1 cellular context compared by ENCODE assay signal in genomic region chr7:34939175-34939574, GRCh38.
A peak's percentile ranks its signal among the peaks of the same experiment; 100 is the strongest.
TF ChIP-seq lines count a peak whose summit lies in the region.

No MANE protein-coding gene starts in this region.

TF ChIP-seq in HepG2, 621 proteins besides CTCF, POLR2A, EP300 and RAD21 (continued from another document and continues in another):
- TF ChIP-seq ONECUT2 (CRISPR knock-in tag; IDR thresholded peaks at IDR 0.05), result no peak
- peak; percentile 88; the same call in 1 of the 2 replicates for TF ChIP-seq AHDC1 (CRISPR knock-in tag; IDR thresholded peaks at IDR 0.05; ENCODE audit: borderline replicate concordance)
- TF ChIP-seq CEBPG (CRISPR knock-in tag; IDR thresholded peaks at IDR 0.05), result peak; percentile 97
- TF ChIP-seq ZMYM4 (CRISPR knock-in tag; IDR thresholded peaks at IDR 0.05), result peak; percentile 81
- TF ChIP-seq ZNF7 (CRISPR knock-in tag; IDR thresholded peaks at IDR 0.05), result no peak
- no peak for TF ChIP-seq SNAI1 (CRISPR knock-in tag; IDR thresholded peaks at IDR 0.05; ENCODE audit: borderline replicate concordance)
- TF ChIP-seq HMG20A (CRISPR knock-in tag; IDR thresholded peaks at IDR 0.05; ENCODE audit: borderline replicate concordance), result peak; percentile 73; the same call in 1 of the 2 replicates
- TF ChIP-seq ZNF580 (CRISPR knock-in tag; IDR thresholded peaks at IDR 0.05; ENCODE audit: borderline replicate concordance, low read depth), result peak; percentile 72
- TF ChIP-seq SOX6 (IDR thresholded peaks at IDR 0.05), result no peak
- peak; percentile 85 for TF ChIP-seq SOX6 (CRISPR knock-in tag; IDR thresholded peaks at IDR 0.05)
- peak; percentile 95 for TF ChIP-seq ARID5B (CRISPR knock-in tag; IDR thresholded peaks at IDR 0.05)
- no peak for TF ChIP-seq TCF7L2 (IDR thresholded peaks at IDR 0.05; ENCODE audit: low read depth, low read length)
- TF ChIP-seq ZNF510 (CRISPR knock-in tag; IDR thresholded peaks at IDR 0.05; ENCODE audit: low read depth), result no peak
- TF ChIP-seq ZGPAT (CRISPR knock-in tag; IDR thresholded peaks at IDR 0.05), result peak; percentile 71; the same call in 1 of the 2 replicates
- TF ChIP-seq PPARG (CRISPR knock-in tag; conservative IDR thresholded peaks at IDR 0.05), result 0 out of 2 replicates have a peak, but pooled peaks have one; percentile 20
- no peak for TF ChIP-seq SRY (CRISPR knock-in tag; IDR thresholded peaks at IDR 0.05)
- TF ChIP-seq NFE2L2 (IDR thresholded peaks at IDR 0.05; ENCODE audit: low read length), result no peak
- TF ChIP-seq ATF7 (IDR thresholded peaks at IDR 0.05), result peak; percentile 63
- no peak for TF ChIP-seq ATF7 (CRISPR knock-in tag; IDR thresholded peaks at IDR 0.05)
- peak; percentile 70 for TF ChIP-seq RARA (CRISPR knock-in tag; IDR thresholded peaks at IDR 0.05)
- peak; percentile 38; the same call in 1 of the 2 replicates for TF ChIP-seq IKZF5 (CRISPR knock-in tag; IDR thresholded peaks at IDR 0.05)
- TF ChIP-seq ZNF883 (CRISPR knock-in tag; IDR thresholded peaks at IDR 0.05; ENCODE audit: not compliant biosample characterization), result no peak
- TF ChIP-seq KLF16 (CRISPR knock-in tag; IDR thresholded peaks at IDR 0.05), result peak in 1 of 2 experiments; percentile 68; a peak in 1 of 4 replicates
- TF ChIP-seq ELF3 (CRISPR knock-in tag; IDR thresholded peaks at IDR 0.05), result peak; percentile 78
- TF ChIP-seq HDAC2 (CRISPR knock-in tag; IDR thresholded peaks at IDR 0.05), result peak; percentile 80
- TF ChIP-seq RCOR2 (CRISPR knock-in tag; IDR thresholded peaks at IDR 0.05), result peak; percentile 57; the same call in 1 of the 2 replicates
- no peak for TF ChIP-seq ZNF224 (CRISPR knock-in tag; IDR thresholded peaks at IDR 0.05)
- TF ChIP-seq KMT2A (CRISPR knock-in tag; IDR thresholded peaks at IDR 0.05), result 0 out of 2 replicates have a peak, but pooled peaks have one; percentile 40
- peak; percentile 47; the same call in 1 of the 2 replicates for TF ChIP-seq KDM6A (CRISPR knock-in tag; IDR thresholded peaks at IDR 0.05; ENCODE audit: low read depth)
- TF ChIP-seq POGZ (CRISPR knock-in tag; IDR thresholded peaks at IDR 0.05), result peak; percentile 81
- peak; percentile 44; the same call in 1 of the 2 replicates for TF ChIP-seq KDM3A (CRISPR knock-in tag; IDR thresholded peaks at IDR 0.05; ENCODE audit: low read depth)
- no peak for TF ChIP-seq SOX13 (IDR thresholded peaks at IDR 0.05)
- TF ChIP-seq SOX13 (CRISPR knock-in tag; conservative IDR thresholded peaks at IDR 0.05 in 1 of 2, IDR thresholded peaks at IDR 0.05 in 1 of 2), result peak in 1 of 2 experiments; percentile 83; a peak in 2 of 4 replicates
- peak; percentile 36 for TF ChIP-seq XRCC5 (optimal IDR thresholded peaks at IDR 0.05; ENCODE audit: low read length)
- TF ChIP-seq ZFAT (CRISPR knock-in tag; conservative IDR thresholded peaks at IDR 0.05), result no peak
- TF ChIP-seq RXRB (CRISPR knock-in tag; IDR thresholded peaks at IDR 0.05; ENCODE audit: borderline replicate concordance), result peak; percentile 78
- TF ChIP-seq REPIN1 (CRISPR knock-in tag; IDR thresholded peaks at IDR 0.05; ENCODE audit: borderline replicate concordance, low read depth), result 0 out of 2 replicates have a peak, but pooled peaks have one; percentile 17
- peak; percentile 12; the same call in 1 of the 2 replicates for TF ChIP-seq YEATS2 (CRISPR knock-in tag; IDR thresholded peaks at IDR 0.05; ENCODE audit: borderline replicate concordance)
- no peak for TF ChIP-seq DMTF1 (CRISPR knock-in tag; IDR thresholded peaks at IDR 0.05)
- peak; percentile 49; the same call in 1 of the 2 replicates for TF ChIP-seq ZNF574 (CRISPR knock-in tag; IDR thresholded peaks at IDR 0.05)
- no peak for TF ChIP-seq ZFP36L1 (CRISPR knock-in tag; IDR thresholded peaks at IDR 0.05)
- peak; percentile 72 for TF ChIP-seq HNF1B (CRISPR knock-in tag; IDR thresholded peaks at IDR 0.05)
- peak; percentile 38; the same call in 1 of the 2 replicates for TF ChIP-seq SMAD3 (CRISPR knock-in tag; IDR thresholded peaks at IDR 0.05)
- no peak; the same call in 1 of the 2 replicates for TF ChIP-seq MLX (CRISPR knock-in tag; IDR thresholded peaks at IDR 0.05)
